Comparison of ENCODE assay signal across 8 cellular contexts in genomic region chr15:33310481-33311311, GRCh38. TPM values are rescaled to one million over a fixed set of nuclear protein-coding genes. Genes with fewer than 3 reads are reported as not detected.
DNase-seq lines count a peak whose midpoint lies in the region; ATAC-seq, FAIRE-seq and TF ChIP-seq lines count a peak whose summit lies in the region.

RYR3 (plus strand) TSS chr15:33310967; CDS start chr15:33311046, 79 bp downstream.

- H3K27me3 Mint-ChIP-seq in activated naive CD4-positive, alpha-beta T cell treated with anti-CD3 and anti-CD28 coated beads, Interleukin-2, amount 50 U/mL, for 24 hours, result peaks cover 37% of the 10 kb centered on the region
- peaks cover 48% of the 10 kb centered on the region for H3K27me3 Mint-ChIP-seq in activated naive CD4-positive, alpha-beta T cell treated with anti-CD3 and anti-CD28 coated beads, Interleukin-2, amount 10 ng/mL, durations not matched to agents 7 days and 5 days
- peaks cover 7% of the 10 kb centered on the region for H3K27me3 Mint-ChIP-seq in Caco-2 (ENCODE audit: insufficient read depth, unreplicated experiment)

- ATAC-seq in GM19452 (IDR thresholded peaks at IDR 0.05; ENCODE audit: unreplicated experiment), result no peak

- peaks cover 0 to 25% of the 10 kb centered on the region in 2 donors for H3K4me1 ChIP-seq in muscle layer of duodenum (ENCODE audit: control insufficient read depth in 1 of 2, insufficient read depth in 2 of 2, low read length in 2 of 2)
- H3K4me1 ChIP-seq in Caco-2, result no peaks in the 10 kb centered on the region

- H3K27me3 ChIP-seq in dorsolateral prefrontal cortex (peaks cover 0 to 27% (median 5%) of the 10 kb centered on the region in 45 donors), muscle layer of duodenum (ENCODE audit: low read depth, low read length) (peaks cover 6% of the 10 kb centered on the region), Caco-2 (replicated peaks; ENCODE audit: control insufficient read depth, insufficient read depth, low read length) (no peaks in the 10 kb centered on the region)

- peak in 2 of 56 donors; percentile 7 to 13 for TF ChIP-seq CTCF in dorsolateral prefrontal cortex (IDR thresholded peaks at IDR 0.05 in 54 of 56, conservative IDR thresholded peaks at IDR 0.05 in 2 of 56; ENCODE audit: low read depth in 1 of 56, partially characterized antibody in 56 of 56)
- no peak for TF ChIP-seq CTCF in Caco-2 (IDR thresholded peaks at IDR 0.05; ENCODE audit: insufficient read depth in 1 of 2, low read depth in 1 of 2, low read length in 1 of 2, severe bottlenecking in 1 of 2, unreplicated experiment in 1 of 2)

- H3K4me1 Mint-ChIP-seq in activated naive CD4-positive, alpha-beta T cell treated with anti-CD3 and anti-CD28 coated beads, Interleukin-2, amount 50 U/mL, for 24 hours, result peaks cover 5% of the 10 kb centered on the region
- no peaks in the 10 kb centered on the region for H3K4me1 Mint-ChIP-seq in activated naive CD4-positive, alpha-beta T cell treated with anti-CD3 and anti-CD28 coated beads, Interleukin-2, amount 10 ng/mL, durations not matched to agents 7 days and 5 days
- H3K4me1 Mint-ChIP-seq in Caco-2 (ENCODE audit: low read depth, unreplicated experiment), result no peaks in the 10 kb centered on the region

- FAIRE-seq in urothelium cell line (lab: Jason Lieb, UNC), result no peak

- intact Hi-C loops in dorsolateral prefrontal cortex (cut with DNase I), result loop anchor here in 1 of 2 donors (5.0 kb wide), 1 partner anchor 392 kb away; no protein-coding TSS in a partner anchor
- intact Hi-C loops in Caco-2 (cut with micrococcal nuclease; ENCODE audit: unreplicated experiment), result no loop called here

- H3K27ac Mint-ChIP-seq in activated naive CD4-positive, alpha-beta T cell treated with anti-CD3 and anti-CD28 coated beads, Interleukin-2, amount 50 U/mL, for 24 hours, result no peak within 1 kb of the TSS
- no peak within 1 kb of the TSS for H3K27ac Mint-ChIP-seq in activated naive CD4-positive, alpha-beta T cell treated with anti-CD3 and anti-CD28 coated beads, Interleukin-2, amount 10 ng/mL, durations not matched to agents 7 days and 5 days
- H3K27ac Mint-ChIP-seq in Caco-2 (ENCODE audit: unreplicated experiment), result no peak within 1 kb of the TSS

- no peak for DNase-seq in activated naive CD4-positive, alpha-beta T cell treated with anti-CD3 and anti-CD28 coated beads, Interleukin-2, amount 10 ng/mL, durations not matched to agents 7 days and 5 days
- DNase-seq in dorsolateral prefrontal cortex (peak in 9 of 10 donors; percentile 5 to 79 (median 54)), urothelium cell line (ENCODE audit: low spot score) (peak; percentile 49), Caco-2 (no peak)
- DNase-seq in stimulated activated CD4-positive, alpha-beta T cell treated with anti-CD3 and anti-CD28 coated beads, Interleukin-4, amount 100 ng/mL, for 4 hours, result no peak

- H3K27ac ChIP-seq in dorsolateral prefrontal cortex (peak within 1 kb of the TSS in 47 of 59 donors; percentile 14 to 78 (median 58)), muscle layer of duodenum (ENCODE audit: low read length) (no peak within 1 kb of the TSS)

- H3K9me3 ChIP-seq in muscle layer of duodenum (ENCODE audit: control insufficient read depth in 1 of 2, low read length in 2 of 2), result no peaks in the 10 kb centered on the region
- H3K9me3 ChIP-seq in Caco-2, result no peaks in the 10 kb centered on the region

- BruUV-seq in Caco-2 (replicated peaks; lab: Mats Ljungman, UMichigan), result no TSS peak

- CTCF ChIA-PET in activated naive CD4-positive, alpha-beta T cell treated with anti-CD3 and anti-CD28 coated beads, Interleukin-2, amount 10 ng/mL, durations not matched to agents 7 days and 5 days (lab: Charles Lee), result interaction anchor here (0.6 to 1.8 kb wide), 2 partner anchors 18 to 300 kb away, joined by 3 to 4 read pairs; no protein-coding TSS in a partner anchor
- CTCF ChIA-PET in Caco-2 (lab: Charles Lee), result no interaction called here

- H3K4me3 ChIP-seq in dorsolateral prefrontal cortex (peak within 1 kb of the TSS; percentile 27 to 72 (median 58)), muscle layer of duodenum (ENCODE audit: low read depth in 1 of 2, low read length in 2 of 2) (peak within 1 kb of the TSS; percentile 35 to 77), Caco-2 (ENCODE audit: low read depth, low read length) (no peak within 1 kb of the TSS)

- peak within 1 kb of the TSS; percentile 45 for H3K4me3 Mint-ChIP-seq in activated naive CD4-positive, alpha-beta T cell treated with anti-CD3 and anti-CD28 coated beads, Interleukin-2, amount 50 U/mL, for 24 hours
- H3K4me3 Mint-ChIP-seq in activated naive CD4-positive, alpha-beta T cell treated with anti-CD3 and anti-CD28 coated beads, Interleukin-2, amount 10 ng/mL, durations not matched to agents 7 days and 5 days, result no peak within 1 kb of the TSS
- H3K4me3 Mint-ChIP-seq in Caco-2 (ENCODE audit: unreplicated experiment), result no peak within 1 kb of the TSS

- no peaks in the 10 kb centered on the region for H3K9me3 Mint-ChIP-seq in activated naive CD4-positive, alpha-beta T cell treated with anti-CD3 and anti-CD28 coated beads, Interleukin-2, amount 50 U/mL, for 24 hours
- H3K9me3 Mint-ChIP-seq in activated naive CD4-positive, alpha-beta T cell treated with anti-CD3 and anti-CD28 coated beads, Interleukin-2, amount 10 ng/mL, durations not matched to agents 7 days and 5 days, result no peaks in the 10 kb centered on the region
- H3K9me3 Mint-ChIP-seq in Caco-2 (ENCODE audit: unreplicated experiment), result no peaks in the 10 kb centered on the region

- POLR2A ChIA-PET in Caco-2 (lab: Charles Lee), result no interaction called here

- no peaks in the 10 kb centered on the region for H3K36me3 Mint-ChIP-seq in activated naive CD4-positive, alpha-beta T cell treated with anti-CD3 and anti-CD28 coated beads, Interleukin-2, amount 50 U/mL, for 24 hours
- no peaks in the 10 kb centered on the region for H3K36me3 Mint-ChIP-seq in activated naive CD4-positive, alpha-beta T cell treated with anti-CD3 and anti-CD28 coated beads, Interleukin-2, amount 10 ng/mL, durations not matched to agents 7 days and 5 days
- no peaks in the 10 kb centered on the region for H3K36me3 Mint-ChIP-seq in Caco-2 (ENCODE audit: insufficient read depth, unreplicated experiment)

- no peaks in the 10 kb centered on the region for H3K36me3 ChIP-seq in muscle layer of duodenum (ENCODE audit: control insufficient read depth in 1 of 2, insufficient read depth in 2 of 2, low read length in 2 of 2)
- no peaks in the 10 kb centered on the region for H3K36me3 ChIP-seq in Caco-2 (ENCODE audit: control insufficient read depth, insufficient read depth, low read length)

RNA-seq across cellular contexts. Expression of gene RYR3, which starts in this region (rescaled TPM):
- total RNA-seq in dorsolateral prefrontal cortex, result 100 to 1,000 TPM in 4 of 120 experiments, 10 to 100 TPM in 116; 20.5 to 135 (median 53.1) TPM
- 0.66 TPM in 1 of 2 replicates, not detected in the other for total RNA-seq in Caco-2 (2022)

Comparison
In these comparisons a context has a peak if more than half of its experiments do, and no peak if none do; other contexts are left out.
1. RNA of gene RYR3 (total RNA-seq): 20.5 to 135 TPM in dorsolateral prefrontal cortex; 0.66 TPM in Caco-2; every median in the first group is over 10 times any median in the second.
2. DNase-seq: peak in dorsolateral prefrontal cortex (9 of 10) and urothelium cell line (single experiment); none in activated naive CD4-positive, alpha-beta T cell treated with anti-CD3 and anti-CD28 coated beads, Interleukin-2, amount 10 ng/mL, durations not matched to agents 7 days and 5 days (single experiment), stimulated activated CD4-positive, alpha-beta T cell treated with anti-CD3 and anti-CD28 coated beads, Interleukin-4, amount 100 ng/mL, for 4 hours (0 of 2) and Caco-2 (0 of 2).